ENCODE assay signal across 3 cellular contexts in genomic region chr11:49952091-49952490, GRCh38.
"Had no signal": no experiment of that assay in that cellular context is flagged by ENCODE, and none has a peak within 500 bp of the region (broad histone marks: within the 10 kb centered on the region; RNA-seq: fewer than 3 reads in every experiment).

TSS of gene OR4C13 (plus strand) at chr11:49952391. CDS start at chr11:49952423, 32 bp downstream.

- FAIRE-seq: HepG2, HTR-8/SVneo, K562 had no signal

- ATAC-seq: HepG2, K562 had no signal
